In the genomic region with DNA sequence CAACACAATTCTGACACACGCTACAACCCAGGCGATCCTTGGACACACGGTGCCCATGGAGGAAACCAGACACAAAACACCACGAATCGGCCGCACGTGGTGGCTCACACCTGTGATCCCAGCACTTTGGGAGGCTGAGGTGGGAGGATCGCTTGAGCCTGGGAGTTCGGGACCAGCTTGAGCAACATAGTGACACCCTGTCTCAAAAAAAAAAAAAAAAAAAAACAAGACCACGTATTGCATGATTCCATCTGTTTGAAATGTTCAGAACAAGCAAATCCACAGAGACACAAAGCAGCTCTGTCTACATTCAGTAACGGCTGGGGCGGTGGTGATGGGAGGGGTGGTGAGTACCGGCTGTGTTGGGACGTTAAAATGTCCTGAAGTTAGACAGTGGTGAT, we compare ENCODE assay signal across 11 cellular contexts. TPM values are rescaled to one million over a fixed set of nuclear protein-coding genes. Genes with fewer than 3 reads are reported as not detected.
DNase-seq lines count a peak whose midpoint lies in the region; ATAC-seq, FAIRE-seq and TF ChIP-seq lines count a peak whose summit lies in the region.
"Had no signal": no experiment of that assay in that cellular context is flagged by ENCODE, and none has a peak within 500 bp of the region (broad histone marks: within the 10 kb centered on the region; RNA-seq: fewer than 3 reads in every experiment).

No MANE protein-coding gene starts in this region.

- no peak for FAIRE-seq in frontal cortex (lab: Jason Lieb, UNC)
- FAIRE-seq: keratinocyte had no signal

- H3K4me1 Mint-ChIP-seq in chondrocyte (ENCODE audit: low read depth) (peaks cover 20% of the 10 kb centered on the region), naive B cell (peaks cover 5 to 14% (median 10%) of the 10 kb centered on the region in 3 donors)

- H3K27ac Mint-ChIP-seq in chondrocyte (ENCODE audit: unreplicated experiment) (peak overlapping the region; percentile 89), naive B cell (peak overlapping the region in 5 of 6 donors; percentile 56 to 89 (median 84))

- H3K9me3 Mint-ChIP-seq in chondrocyte (ENCODE audit: low read depth) (no peaks in the 10 kb centered on the region), naive B cell (no peaks in the 10 kb centered on the region)

- no peak for TF ChIP-seq CTCF in chondrocyte (IDR thresholded peaks at IDR 0.05)

- H3K27me3 Mint-ChIP-seq in chondrocyte (ENCODE audit: low read depth) (peaks cover 1% of the 10 kb centered on the region), naive B cell (no peaks in the 10 kb centered on the region)

- no peak for ATAC-seq in naive B cell (ENCODE audit: low read depth in 2 of 2)

- H3K36me3 Mint-ChIP-seq in chondrocyte (ENCODE audit: low read depth) = no peaks in the 10 kb centered on the region
- H3K36me3 Mint-ChIP-seq in naive B cell = no peaks in the 10 kb centered on the region

- peak; percentile 2 for DNase-seq in stimulated activated CD4-positive, alpha-beta T cell treated with anti-CD3 and anti-CD28 coated beads, Interleukin-15, amount 100 ng/mL, for 24 hours
- DNase-seq in stimulated activated CD4-positive, alpha-beta T cell treated with anti-CD3 and anti-CD28 coated beads, Interleukin-2, amount 100 ng/mL, for 48 hours = no peak
- peak; percentile 73 for DNase-seq in chondrocyte (ENCODE audit: low spot score)
- no peak for DNase-seq in naive B cell
- DNase-seq in ureter (ENCODE audit: low spot score) = peak; percentile 29
- no peak for DNase-seq in HuH-7.5 (ENCODE audit: low spot score)
- DNase-seq in NCI-H524 treated with DMSO at 0.1 percent for 48 hours (lab: John Stamatoyannopoulos, UW) = no peak
- DNase-seq in frontal cortex (ENCODE audit: low spot score in 2 of 2) = no peak
- DNase-seq: erythroblast, NCI-H446 had no signal

- H3K4me3 Mint-ChIP-seq in chondrocyte (ENCODE audit: unreplicated experiment) (no peak overlapping the region), naive B cell (peak overlapping the region in 2 of 8 donors; percentile 15 to 25)

RNA-seq across cellular contexts. Expression of a gene that starts 25.2 kb away (rescaled TPM):
- 3.9 to 7.0 TPM (median 6.7 TPM) in 3 replicates for total RNA-seq in chondrocyte
- 1 to 10 TPM; 3.3 to 7.0 (median 4.3) TPM for polyA plus RNA-seq in naive B cell (ENCODE audit: low read depth in 6 of 6)
- total RNA-seq in ureter = 20.6 TPM
- 33.8 TPM for total RNA-seq in frontal cortex

RNA-seq across cellular contexts. Expression of a gene that starts 46.0 kb away (rescaled TPM):
- total RNA-seq in chondrocyte (9.2 to 9.6 TPM (median 9.5 TPM) in 3 replicates), ureter (14.6 TPM), frontal cortex (13.9 TPM)
- polyA plus RNA-seq in naive B cell (ENCODE audit: low read depth in 6 of 6) = 10 to 100 TPM; 22.6 to 34.5 (median 27.0) TPM

RNA-seq across cellular contexts. Expression of a gene that starts 53.0 kb away (rescaled TPM):
- total RNA-seq in chondrocyte = 26.8 to 34.7 TPM (median 28.0 TPM) in 3 replicates
- polyA plus RNA-seq in naive B cell (ENCODE audit: low read depth in 6 of 6) = 10 to 100 TPM in 5 of 6 donors, 1 to 10 TPM in 1; 7.6 to 25.7 (median 16.8) TPM
- total RNA-seq in ureter = 43.4 TPM
- 20.8 TPM for total RNA-seq in frontal cortex

RNA-seq across cellular contexts. Expression of a gene that starts 53.7 kb away (rescaled TPM):
- total RNA-seq in chondrocyte (not detected in 3 replicates), ureter (0.44 TPM), frontal cortex (not detected)
- not detected for polyA plus RNA-seq in naive B cell (ENCODE audit: low read depth in 6 of 6)

Comparison
In these comparisons a context has a peak if more than half of its experiments do, and no peak if none do; other contexts are left out.
1. DNase-seq: peak in stimulated activated CD4-positive, alpha-beta T cell treated with anti-CD3 and anti-CD28 coated beads, Interleukin-15, amount 100 ng/mL, for 24 hours (single experiment), chondrocyte (single experiment) and ureter (single experiment); none in stimulated activated CD4-positive, alpha-beta T cell treated with anti-CD3 and anti-CD28 coated beads, Interleukin-2, amount 100 ng/mL, for 48 hours (0 of 2), naive B cell (single experiment), HuH-7.5 (single experiment), NCI-H524 treated with DMSO at 0.1 percent for 48 hours (single experiment) and frontal cortex (0 of 2).